ENCODE assay signal across 9 cellular contexts in genomic region chr10:61939575-61940301, GRCh38. TPM values are rescaled to one million over a fixed set of nuclear protein-coding genes. Genes with fewer than 3 reads are reported as not detected.
DNase-seq lines count a peak whose midpoint lies in the region; ATAC-seq and TF ChIP-seq lines count a peak whose summit lies in the region.
"Had no signal": no experiment of that assay in that cellular context is flagged by ENCODE, and none has a peak within 500 bp of the region (broad histone marks: within the 10 kb centered on the region; RNA-seq: fewer than 3 reads in every experiment).

No MANE protein-coding gene starts in this region.

- H3K9me3 ChIP-seq in BLaER1 (no peaks in the 10 kb centered on the region), Loucy (ENCODE audit: insufficient read depth, low read depth, low read length) (no peaks in the 10 kb centered on the region)
- H3K9me3 ChIP-seq: mucosa of descending colon had no signal

- H3K4me3 Mint-ChIP-seq in naive thymus-derived CD8-positive, alpha-beta T cell, result peak overlapping the region in 1 of 10 donors; percentile 6

- no peaks in the 10 kb centered on the region for H3K9me3 Mint-ChIP-seq in naive thymus-derived CD8-positive, alpha-beta T cell

- peak overlapping the region in 7 of 10 donors; percentile 2 to 87 (median 67) for H3K27ac Mint-ChIP-seq in naive thymus-derived CD8-positive, alpha-beta T cell

- no peaks in the 10 kb centered on the region for H3K27me3 Mint-ChIP-seq in naive thymus-derived CD8-positive, alpha-beta T cell

- peaks cover 39% of the 10 kb centered on the region for H3F3A ChIP-seq in Loucy (ENCODE audit: low read depth)

- peak overlapping the region; percentile 87 for H3K27ac ChIP-seq in BLaER1

- peaks cover 33% of the 10 kb centered on the region; the same call in 1 of the 2 replicates for H3K36me3 ChIP-seq in BLaER1
- peaks cover 15% of the 10 kb centered on the region for H3K36me3 ChIP-seq in Loucy (ENCODE audit: insufficient read depth, low read length)

- H3K4me3 ChIP-seq in BLaER1 (peak overlapping the region; percentile 51), Loucy (ENCODE audit: low read length, poor library complexity, severe bottlenecking) (peak overlapping the region; percentile 50)
- H3K4me3 ChIP-seq: mucosa of descending colon had no signal

- TF ChIP-seq CTCF in Loucy (conservative IDR thresholded peaks at IDR 0.05; ENCODE audit: low read length), result no peak

- H4K20me1 ChIP-seq in BLaER1 (no peaks in the 10 kb centered on the region), Loucy (ENCODE audit: insufficient read depth, low read length, poor library complexity, severe bottlenecking) (peaks cover 3% of the 10 kb centered on the region)

- H3K4me2 ChIP-seq in BLaER1 (peak overlapping the region; percentile 83), Loucy (ENCODE audit: low read depth, low read length, poor library complexity, severe bottlenecking) (peak overlapping the region; percentile 67)

- no peak overlapping the region for H2AFZ ChIP-seq in Loucy (ENCODE audit: low read length)

- POLR2A ChIA-PET in naive thymus-derived CD8-positive, alpha-beta T cell (lab: Charles Lee), result no interaction called here

- DNase-seq in brain pericyte (ENCODE audit: low read depth, low spot score) (peak; percentile 37), NCI-H1930 (lab: John Stamatoyannopoulos, UW) (no peak)
- DNase-seq in naive thymus-derived CD8-positive, alpha-beta T cell, result no peak
- no peak for DNase-seq in activated CD4-positive, CD25-positive, alpha-beta regulatory T cell (lab: John Stamatoyannopoulos, UW)
- DNase-seq: mucosa of descending colon had no signal

- H3K9me2 ChIP-seq in Loucy (replicated peaks; ENCODE audit: low read depth, low read length), result no peaks in the 10 kb centered on the region

- peaks cover 0 to 43% (median 17%) of the 10 kb centered on the region in 3 donors for H3K36me3 Mint-ChIP-seq in naive thymus-derived CD8-positive, alpha-beta T cell

- H3K4me1 ChIP-seq in BLaER1 (peaks cover 99% of the 10 kb centered on the region), Loucy (ENCODE audit: insufficient read depth, low read length, poor library complexity, severe bottlenecking) (peaks cover 86% of the 10 kb centered on the region)

- peaks cover 15 to 85% (median 48%) of the 10 kb centered on the region in 4 donors for H3K4me1 Mint-ChIP-seq in naive thymus-derived CD8-positive, alpha-beta T cell

- H3K9ac ChIP-seq in BLaER1, result peak overlapping the region; percentile 32
- H3K9ac ChIP-seq in Loucy (ENCODE audit: low read depth, low read length, poor library complexity, severe bottlenecking), result peak overlapping the region; percentile 67

- no peak for ATAC-seq in naive thymus-derived CD8-positive, alpha-beta T cell
- ATAC-seq in GM18873 (IDR thresholded peaks at IDR 0.05; ENCODE audit: low FRiP score, unreplicated experiment), result no peak
- ATAC-seq in HG03039 (IDR thresholded peaks at IDR 0.05; ENCODE audit: unreplicated experiment), result no peak
- ATAC-seq: mucosa of descending colon had no signal

- peaks cover 80% of the 10 kb centered on the region for H3K79me2 ChIP-seq in Loucy (ENCODE audit: insufficient read depth, low read length)

- H3K27me3 ChIP-seq in BLaER1, result no peaks in the 10 kb centered on the region
- no peaks in the 10 kb centered on the region for H3K27me3 ChIP-seq in Loucy (ENCODE audit: insufficient read depth, low read length, poor library complexity, severe bottlenecking)

RNA-seq across cellular contexts. Expression of gene ARID5B, which starts 38.2 kb away (rescaled TPM):
- total RNA-seq in naive thymus-derived CD8-positive, alpha-beta T cell, result 10 to 100 TPM in 1 of 2 experiments, 1 to 10 TPM in 1; 9.6 to 12.4 TPM
- polyA plus RNA-seq in naive thymus-derived CD8-positive, alpha-beta T cell, result 10 to 100 TPM; 12.6 to 22.5 (median 16.2) TPM
